Comparison of ENCODE assay signal across 8 cellular contexts in the genomic region with DNA sequence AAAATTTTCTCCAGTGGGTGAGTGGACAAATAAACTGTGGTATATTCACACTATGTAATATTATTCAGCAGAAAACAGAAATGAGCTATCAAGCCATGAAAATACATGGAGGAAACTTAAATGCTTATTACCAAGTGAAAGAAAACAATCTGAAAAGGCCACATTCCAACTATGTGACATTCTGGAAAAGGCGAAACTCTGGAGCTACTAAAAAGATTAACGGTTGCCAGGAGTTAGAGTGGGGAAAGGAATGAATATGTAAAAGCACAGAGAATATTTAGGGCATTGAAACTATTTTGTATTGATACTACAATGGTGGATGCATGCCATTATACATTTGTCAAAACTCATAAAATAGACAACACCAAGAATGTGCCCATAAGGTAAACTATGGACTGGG.
"Had no signal": no experiment of that assay in that cellular context is flagged by ENCODE, and none has a peak within 500 bp of the region (broad histone marks: within the 10 kb centered on the region; RNA-seq: fewer than 3 reads in every experiment).

No MANE protein-coding gene starts in this region.

- DNase-seq: GM23248, GOT3, H7, H9, HCEC 1CT, HFFc6 had no signal

- H3K4me3 Mint-ChIP-seq: GM23338, H9, HFFc6 had no signal

- H3K9me3 Mint-ChIP-seq: GM23338, H9, HFFc6 had no signal

- H3K27ac Mint-ChIP-seq: GM23338, H9, HFFc6 had no signal

- H3K4me3 ChIP-seq: GM23248, GM23338, HAP-1 had no signal
